Comparison of ENCODE assay signal across 1 cellular context in genomic region chr17:68351395-68351794, GRCh38.
TF ChIP-seq lines count a peak whose summit lies in the region.

No MANE protein-coding gene starts in this region.

TF ChIP-seq in SK-N-SH, 30 proteins besides CTCF, POLR2A, EP300 and RAD21 (continued from another document):
- TF ChIP-seq USF2 (IDR thresholded peaks at IDR 0.05; ENCODE audit: borderline replicate concordance, low read depth, low read length) (no peak), JUND (IDR thresholded peaks at IDR 0.05) (no peak), REST (IDR thresholded peaks at IDR 0.05; ENCODE audit: low read depth, low read length) (no peak), RXRA (IDR thresholded peaks at IDR 0.05; ENCODE audit: borderline replicate concordance, low read depth) (no peak), TAF1 (IDR thresholded peaks at IDR 0.05; ENCODE audit: borderline replicate concordance, low read depth, low read length) (no peak)
